Comparison of ENCODE assay signal across 27 cellular contexts in the genomic region with DNA sequence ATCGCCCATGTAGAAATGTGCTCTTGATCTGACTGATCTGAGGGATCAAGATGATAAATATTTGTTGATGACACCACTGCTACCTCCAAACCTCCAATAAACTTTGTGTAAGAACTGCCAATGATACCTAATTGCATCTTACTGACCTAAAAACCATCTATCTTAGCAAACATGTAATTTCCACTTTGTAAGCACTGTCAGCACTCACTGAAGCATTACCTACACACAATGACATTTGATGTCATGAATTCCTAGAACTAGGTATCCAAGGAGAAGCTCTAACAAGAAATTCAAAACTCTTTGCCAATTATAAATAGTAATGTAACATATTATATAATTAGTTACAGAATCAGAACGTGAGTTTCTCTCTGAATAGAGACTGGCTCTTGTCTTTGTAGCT.
"Had no signal": no experiment of that assay in that cellular context is flagged by ENCODE, and none has a peak within 500 bp of the region (broad histone marks: within the 10 kb centered on the region; RNA-seq: fewer than 3 reads in every experiment).

No MANE protein-coding gene starts in this region.

- H3K36me3 ChIP-seq: WERI-Rb-1 had no signal

- H3K4me2 ChIP-seq: PC-9 had no signal

- H3K27ac ChIP-seq: PC-9, RWPE1, WERI-Rb-1 had no signal

- H3K4me3 ChIP-seq: PC-9 had no signal

- DNase-seq: activated CD4-positive, alpha-beta memory T cell treated with anti-CD3 and anti-CD28 coated beads, Interleukin-2, amount 10 ng/mL, durations not matched to agents 7 days and 5 days; activated CD4-positive, alpha-beta T cell treated with anti-CD3 and anti-CD28 coated beads for 1 hour; activated CD4-positive, alpha-beta T cell treated with anti-CD3 and anti-CD28 coated beads for 48 hours; activated CD4-positive, CD25-positive, alpha-beta regulatory T cell; activated CD8-positive, alpha-beta memory T cell treated with anti-CD3 and anti-CD28 coated beads for 24 hours; activated CD8-positive, alpha-beta memory T cell treated with anti-CD3 and anti-CD28 coated beads, Interleukin-2, amount 10 ng/mL, durations not matched to agents 7 days and 5 days; activated CD8-positive, alpha-beta memory T cell treated with anti-CD3 and anti-CD28 coated beads, Interleukin-2, amount 50 U/mL, for 48 hours; activated effector memory CD4-positive, alpha-beta T cell treated with Interleukin-2 at 50 U/mL for 16 hours; activated naive CD4-positive, alpha-beta T cell treated with anti-CD3 and anti-CD28 coated beads, Interleukin-2, amount 10 ng/mL, durations not matched to agents 7 days and 5 days; activated naive CD8-positive, alpha-beta T cell treated with anti-CD3 and anti-CD28 coated beads, Interleukin-2, amount 50 U/mL, for 24 hours; activated T-cell treated with anti-CD3 and anti-CD28 coated beads, Interleukin-2, amount 50 U/mL, for 48 hours; anterior cingulate cortex; caudate nucleus; cerebellar nuclear complex; Karpas-422; NCI-H1105; NCI-H1417 treated with DMSO at 0.1 percent for 48 hours; NCI-H187 treated with DMSO at 0.1 percent for 48 hours; NCI-H446 treated with DMSO at 0.1 percent for 48 hours; NCI-H524; PC-9; SIG-M5; T1000; WERI-Rb-1 had no signal

- FAIRE-seq: bronchial epithelial cell, RCC 7860 had no signal

- H2AFZ ChIP-seq: PC-9 had no signal
